Comparison of ENCODE assay signal across 8 cellular contexts in genomic region chr17:82153745-82154375, GRCh38.
A peak's percentile ranks its signal among the peaks of the same experiment; 100 is the strongest.
DNase-seq lines count a peak whose midpoint lies in the region; ATAC-seq and TF ChIP-seq lines count a peak whose summit lies in the region.

No MANE protein-coding gene starts in this region.

- no peak overlapping the region for H3K4me3 ChIP-seq in astrocyte of the cerebellum (ENCODE audit: low read depth, low read length)

- no peak for ATAC-seq in GM18511 (IDR thresholded peaks at IDR 0.05; ENCODE audit: unreplicated experiment)

- DNase-seq in activated gamma-delta T cell treated with Interleukin-2 at 50 U/mL for 16 hours (peak; percentile 82), activated gamma-delta T cell (lab: John Stamatoyannopoulos, UW) (no peak), NCI-H1092 treated with DMSO at 0.1 percent for 48 hours (lab: John Stamatoyannopoulos, UW) (peak; percentile 21), T1000 (lab: John Stamatoyannopoulos, UW) (peak; percentile 60), astrocyte of the cerebellum (ENCODE audit: low read depth) (peak; percentile 34), hypothalamus (lab: John Stamatoyannopoulos, UW) (peak in 49 of 51 donors; percentile 10 to 82 (median 53)), smooth muscle cell of the brain vasculature (ENCODE audit: low read depth, low spot score) (peak; percentile 23)

- in situ Hi-C loops in astrocyte of the cerebellum (cut with HindIII; ENCODE audit: low sequenced_read_pairs): no loop called here

- TF ChIP-seq CTCF in astrocyte of the cerebellum (IDR thresholded peaks at IDR 0.05; ENCODE audit: low read depth, low read length, missing control alignments): peak; percentile 87
